ENCODE assay signal across 28 cellular contexts in genomic region chr5:123091988-123092583, GRCh38. TPM values are rescaled to one million over a fixed set of nuclear protein-coding genes. Genes with fewer than 3 reads are reported as not detected.
DNase-seq lines count a peak whose midpoint lies in the region; ATAC-seq and TF ChIP-seq lines count a peak whose summit lies in the region.
"Had no signal": no experiment of that assay in that cellular context is flagged by ENCODE, and none has a peak within 500 bp of the region (broad histone marks: within the 10 kb centered on the region; RNA-seq: fewer than 3 reads in every experiment).

No MANE protein-coding gene starts in this region.

- POLR2A ChIA-PET in PC-3 (lab: Charles Lee; ENCODE audit: unreplicated experiment), result no interaction called here

- ATAC-seq in PC-3, result no peak
- no peak for ATAC-seq in upper lobe of right lung
- no peak for ATAC-seq in GM21619 (IDR thresholded peaks at IDR 0.05; ENCODE audit: unreplicated experiment)
- ATAC-seq in HG02970 (IDR thresholded peaks at IDR 0.05; ENCODE audit: low FRiP score, unreplicated experiment), result no peak
- ATAC-seq: activated CD8-positive, alpha-beta T cell treated with anti-CD3 and anti-CD28 coated beads for 36 hours; activated naive CD4-positive, alpha-beta T cell treated with anti-CD3 and anti-CD28 coated beads, Interleukin-2, amount 50 U/mL, for 72 hours; psoas muscle had no signal

- no peaks in the 10 kb centered on the region for H3K4me1 ChIP-seq in PC-3 (ENCODE audit: insufficient read depth, low read length)
- peaks cover 8% of the 10 kb centered on the region for H3K4me1 ChIP-seq in fibroblast of lung (ENCODE audit: control insufficient read depth, extremely low read depth, insufficient read depth, low read length)
- peaks cover 28% of the 10 kb centered on the region for H3K4me1 ChIP-seq in upper lobe of right lung

- no peaks in the 10 kb centered on the region for H3K9me2 ChIP-seq in PC-3 (replicated peaks; ENCODE audit: low read length)

- CTCF ChIA-PET in PC-3 (lab: Charles Lee), result no interaction called here

- H3K9me3 ChIP-seq in PC-3 (ENCODE audit: low read length), result no peaks in the 10 kb centered on the region
- no peaks in the 10 kb centered on the region for H3K9me3 ChIP-seq in fibroblast of lung (ENCODE audit: control insufficient read depth, insufficient read depth, low read depth, low read length)
- no peaks in the 10 kb centered on the region for H3K9me3 ChIP-seq in upper lobe of right lung
- H3K9me3 ChIP-seq: psoas muscle, tibial nerve had no signal

- H3K4me3 Mint-ChIP-seq in activated naive CD8-positive, alpha-beta T cell treated with anti-CD3 and anti-CD28 coated beads for 36 hours, result no peak overlapping the region
- H3K4me3 Mint-ChIP-seq: activated CD8-positive, alpha-beta T cell treated with anti-CD3 and anti-CD28 coated beads for 36 hours had no signal

- H3K27me3 ChIP-seq in PC-3 (ENCODE audit: low read length), result peaks cover 76% of the 10 kb centered on the region
- no peaks in the 10 kb centered on the region for H3K27me3 ChIP-seq in fibroblast of lung (ENCODE audit: control insufficient read depth, insufficient read depth, low read length)
- H3K27me3 ChIP-seq in upper lobe of right lung, result peaks cover 87% of the 10 kb centered on the region

- H2AFZ ChIP-seq in PC-3 (ENCODE audit: low read length), result no peak overlapping the region
- no peak overlapping the region for H2AFZ ChIP-seq in fibroblast of lung (ENCODE audit: low read length)

- H3K4me3 ChIP-seq in PC-3 (ENCODE audit: low read length) (no peak overlapping the region), fibroblast of lung (replicated peaks in 1 of 4; ENCODE audit: control extremely low read depth in 1 of 4, insufficient read depth in 1 of 4, low read depth in 3 of 4, low read length in 4 of 4) (peak overlapping the region; percentile 90 to 99 (median 92)), upper lobe of right lung (peak overlapping the region; percentile 58)
- H3K4me3 ChIP-seq: lung, psoas muscle, tibial nerve had no signal

- no peaks in the 10 kb centered on the region for H4K20me1 ChIP-seq in PC-3 (ENCODE audit: low read length)
- no peaks in the 10 kb centered on the region for H4K20me1 ChIP-seq in fibroblast of lung (ENCODE audit: control insufficient read depth, extremely low read depth, insufficient read depth, low read length)

- no peaks in the 10 kb centered on the region for H3K36me3 Mint-ChIP-seq in activated naive CD8-positive, alpha-beta T cell treated with anti-CD3 and anti-CD28 coated beads for 36 hours

- H3K36me3 ChIP-seq in PC-3 (ENCODE audit: low read depth, low read length) (no peaks in the 10 kb centered on the region), fibroblast of lung (ENCODE audit: control insufficient read depth, insufficient read depth, low read length) (peaks cover 2% of the 10 kb centered on the region), upper lobe of right lung (no peaks in the 10 kb centered on the region)
- H3K36me3 ChIP-seq: tibial nerve had no signal

- no peaks in the 10 kb centered on the region for H3F3A ChIP-seq in PC-3 (ENCODE audit: low read length, unreplicated experiment)

- H3K27ac ChIP-seq in PC-3 (ENCODE audit: low read length) (no peak overlapping the region), fibroblast of lung (ENCODE audit: insufficient read depth, low read length) (peak overlapping the region; percentile 82), upper lobe of right lung (peak overlapping the region; percentile 69)
- H3K27ac ChIP-seq: KMS-11, psoas muscle, RWPE1, tibial nerve had no signal

- H3K27me3 Mint-ChIP-seq in activated naive CD8-positive, alpha-beta T cell treated with anti-CD3 and anti-CD28 coated beads for 36 hours, result peaks cover 91% of the 10 kb centered on the region

- peak; percentile 2 for DNase-seq in PC-3
- DNase-seq in fibroblast of lung (ENCODE audit: low read depth in 2 of 2), result peak; percentile 10 to 59
- peak; percentile 5 for DNase-seq in myocyte (ENCODE audit: low read depth)
- no peak for DNase-seq in upper lobe of right lung
- no peak for DNase-seq in activated naive CD8-positive, alpha-beta T cell treated with anti-CD3 and anti-CD28 coated beads for 36 hours
- DNase-seq: activated CD4-positive, alpha-beta T cell treated with anti-CD3 and anti-CD28 coated beads for 1 hour; activated CD8-positive, alpha-beta T cell treated with anti-CD3 and anti-CD28 coated beads for 36 hours; activated T-cell treated with anti-CD3 and anti-CD28 coated beads for 4 hours; cerebellar nuclear complex; DND-41; dorsolateral prefrontal cortex; kidney; MM.1S; NCI-H1436 treated with DMSO at 0.1 percent for 48 hours; NCI-H2107; NCI-H774; psoas muscle had no signal

- H3K9ac ChIP-seq in PC-3 (ENCODE audit: low read length) (no peak overlapping the region), fibroblast of lung (ENCODE audit: insufficient read depth, low read length) (no peak overlapping the region)
- H3K9ac ChIP-seq: KMS-11 had no signal

- H3K27ac Mint-ChIP-seq in activated naive CD8-positive, alpha-beta T cell treated with anti-CD3 and anti-CD28 coated beads for 36 hours, result no peak overlapping the region
- H3K27ac Mint-ChIP-seq: activated CD8-positive, alpha-beta T cell treated with anti-CD3 and anti-CD28 coated beads for 36 hours; CD14-positive monocyte; stimulated activated naive CD8-positive, alpha-beta T cell treated with anti-CD3 and anti-CD28 coated beads, Interleukin-15, Interleukin-2, amounts not matched to agents 100 ng/mL and 50 ng/mL, for 24 hours had no signal

- BruUV-seq in PC-3 (replicated peaks; lab: Mats Ljungman, UMichigan), result no TSS peak

- intact Hi-C loops in PC-3 (cut with micrococcal nuclease) (no loop called here), upper lobe of right lung (cut with DNase I) (no loop called here)

- no peak overlapping the region for H3K4me2 ChIP-seq in PC-3 (ENCODE audit: low read length)
- peak overlapping the region; percentile 90 for H3K4me2 ChIP-seq in fibroblast of lung (ENCODE audit: extremely low read depth, insufficient read depth, low read length)
- H3K4me2 ChIP-seq: KMS-11 had no signal

- no peaks in the 10 kb centered on the region for H3K9me3 Mint-ChIP-seq in activated naive CD8-positive, alpha-beta T cell treated with anti-CD3 and anti-CD28 coated beads for 36 hours
- H3K9me3 Mint-ChIP-seq: activated CD8-positive, alpha-beta T cell treated with anti-CD3 and anti-CD28 coated beads for 36 hours; activated naive CD4-positive, alpha-beta T cell treated with anti-CD3 and anti-CD28 coated beads, Interleukin-2, amount 50 U/mL, for 72 hours; stimulated activated naive CD8-positive, alpha-beta T cell treated with anti-CD3 and anti-CD28 coated beads, Interleukin-15, Interleukin-2, amounts not matched to agents 100 ng/mL and 50 ng/mL, for 24 hours had no signal

- peaks cover 23% of the 10 kb centered on the region for H3K4me1 Mint-ChIP-seq in activated naive CD8-positive, alpha-beta T cell treated with anti-CD3 and anti-CD28 coated beads for 36 hours

- H3K79me2 ChIP-seq in PC-3 (ENCODE audit: low read length) (no peaks in the 10 kb centered on the region), fibroblast of lung (ENCODE audit: control insufficient read depth, insufficient read depth, low read length) (peaks cover 66% of the 10 kb centered on the region)

- TF ChIP-seq CTCF in PC-3 (conservative IDR thresholded peaks at IDR 0.05; ENCODE audit: low read depth, low read length) (no peak), fibroblast of lung (conservative IDR thresholded peaks at IDR 0.05 in 1 of 2, IDR thresholded peaks at IDR 0.05 in 1 of 2; ENCODE audit: low read depth in 1 of 2, low read length in 2 of 2) (no peak), upper lobe of right lung (IDR thresholded peaks at IDR 0.05) (no peak)

RNA-seq across cellular contexts. Expression of gene PRDM6, which starts 3.0 kb away (rescaled TPM):
- not detected in 2 replicates for total RNA-seq in PC-3 (2014; rRNA removed)
- 13.1 and 21.6 TPM in 2 replicates for total RNA-seq in fibroblast of lung
- polyA plus RNA-seq in fibroblast of lung, result 6.3 and 16.3 TPM in 2 replicates
- polyA plus RNA-seq in fibroblast of lung (2012), result 5.0 and 10.1 TPM in 2 replicates
- 6.0 and 30.7 TPM in 2 replicates for polyA minus RNA-seq in fibroblast of lung (ENCODE audit: low replicate concordance)
- total RNA-seq in myocyte, result 0.16 TPM in 2 replicates
- 0.43 TPM for polyA plus RNA-seq in myocyte (2012)
- total RNA-seq in upper lobe of right lung, result 8.9 TPM
- not detected for total RNA-seq in activated naive CD8-positive, alpha-beta T cell treated with anti-CD3 and anti-CD28 coated beads for 36 hours
- total RNA-seq: activated CD8-positive, alpha-beta T cell treated with anti-CD3 and anti-CD28 coated beads for 36 hours; activated naive CD4-positive, alpha-beta T cell treated with anti-CD3 and anti-CD28 coated beads, Interleukin-2, amount 50 U/mL, for 72 hours; SK-MEL-5; T-helper 1 cell treated with Interleukin-12 subunit alpha and Interleukin-12 subunit beta and Interleukin-4 antibody, amounts not matched to agents 30 ng/mL and 1 ng/mL, for 36 hours had no signal
- polyA plus RNA-seq: CD14-positive monocyte had no signal

RNA-seq across cellular contexts. Expression of gene PPIC, which starts 55.6 kb away (rescaled TPM):
- total RNA-seq in PC-3 (2014; rRNA removed) (8.8 and 14.6 TPM in 2 replicates), fibroblast of lung (65.7 and 70.1 TPM in 2 replicates), myocyte (44.3 and 57.6 TPM in 2 replicates), upper lobe of right lung (43.0 TPM)
- 74.1 and 105 TPM in 2 replicates for polyA plus RNA-seq in fibroblast of lung
- 61.8 and 83.3 TPM in 2 replicates for polyA plus RNA-seq in fibroblast of lung (2012)
- 76.7 and 87.6 TPM in 2 replicates for polyA minus RNA-seq in fibroblast of lung (ENCODE audit: low replicate concordance)
- 99.8 TPM for polyA plus RNA-seq in myocyte (2012)
- total RNA-seq in activated naive CD8-positive, alpha-beta T cell treated with anti-CD3 and anti-CD28 coated beads for 36 hours, result not detected
- total RNA-seq: activated CD8-positive, alpha-beta T cell treated with anti-CD3 and anti-CD28 coated beads for 36 hours; activated naive CD4-positive, alpha-beta T cell treated with anti-CD3 and anti-CD28 coated beads, Interleukin-2, amount 50 U/mL, for 72 hours; T-helper 1 cell treated with Interleukin-12 subunit alpha and Interleukin-12 subunit beta and Interleukin-4 antibody, amounts not matched to agents 30 ng/mL and 1 ng/mL, for 36 hours had no signal
- polyA plus RNA-seq: CD14-positive monocyte had no signal

Comparison
In these comparisons a context has a peak if more than half of its experiments do, and no peak if none do; other contexts are left out.
1. DNase-seq: peak in PC-3 (single experiment), fibroblast of lung (2 of 2) and myocyte (single experiment); none in upper lobe of right lung (single experiment) and activated naive CD8-positive, alpha-beta T cell treated with anti-CD3 and anti-CD28 coated beads for 36 hours (single experiment).